ENCODE assay signal across 20 cellular contexts in genomic region chr5:139019880-139020279, GRCh38.
"Had no signal": no experiment of that assay in that cellular context is flagged by ENCODE, and none has a peak within 500 bp of the region (broad histone marks: within the 10 kb centered on the region; RNA-seq: fewer than 3 reads in every experiment).

No MANE protein-coding gene starts in this region.

- H3K27me3 Mint-ChIP-seq: activated naive CD8-positive, alpha-beta T cell treated with anti-CD3 and anti-CD28 coated beads for 36 hours; naive thymus-derived CD8-positive, alpha-beta T cell; progenitor cell of endocrine pancreas; T-cell had no signal

- H3K4me3 Mint-ChIP-seq: activated naive CD8-positive, alpha-beta T cell treated with anti-CD3 and anti-CD28 coated beads for 36 hours; naive thymus-derived CD8-positive, alpha-beta T cell; T-cell had no signal

- H3K27ac Mint-ChIP-seq: activated naive CD8-positive, alpha-beta T cell treated with anti-CD3 and anti-CD28 coated beads for 36 hours; naive thymus-derived CD8-positive, alpha-beta T cell; progenitor cell of endocrine pancreas; T-cell had no signal

- H3K36me3 ChIP-seq: thyroid gland had no signal

- H3K9me3 ChIP-seq: gastroesophageal sphincter, heart right ventricle, neutrophil, spleen, stomach, thyroid gland, vagina had no signal

- H3K4me1 Mint-ChIP-seq: activated naive CD8-positive, alpha-beta T cell treated with anti-CD3 and anti-CD28 coated beads for 36 hours; naive thymus-derived CD8-positive, alpha-beta T cell; T-cell had no signal

- DNase-seq: activated CD4-positive, alpha-beta T cell treated with anti-CD3 and anti-CD28 coated beads, Interleukin-2, amount 50 U/mL, for 1 hour; activated CD8-positive, alpha-beta memory T cell treated with anti-CD3 and anti-CD28 coated beads for 24 hours; activated naive CD8-positive, alpha-beta T cell treated with anti-CD3 and anti-CD28 coated beads for 36 hours; anterior cingulate cortex; effector memory CD4-positive, alpha-beta T cell; heart right ventricle; islet precursor cell; mammary epithelial cell; naive thymus-derived CD8-positive, alpha-beta T cell; spleen; stimulated activated CD4-positive, alpha-beta T cell treated with anti-CD3 and anti-CD28 coated beads, Interleukin-1b, Interleukin-23, amount 100 ng/mL, for 48 hours; stomach; T-cell; T-helper 9 cell; thyroid gland had no signal

- H3K9me3 Mint-ChIP-seq: activated naive CD8-positive, alpha-beta T cell treated with anti-CD3 and anti-CD28 coated beads for 36 hours; naive thymus-derived CD8-positive, alpha-beta T cell; T-cell had no signal

- H3K4me1 ChIP-seq: gastroesophageal sphincter, stomach had no signal

- H3K4me3 ChIP-seq: gastroesophageal sphincter, heart right ventricle, SK-N-MC, spleen, stomach, thyroid gland, vagina had no signal

- H3K27ac ChIP-seq: gastroesophageal sphincter, heart right ventricle, neutrophil, SK-N-MC, spleen, stomach, thyroid gland, vagina had no signal
